16 cellular contexts compared by ENCODE assay signal in the genomic region with DNA sequence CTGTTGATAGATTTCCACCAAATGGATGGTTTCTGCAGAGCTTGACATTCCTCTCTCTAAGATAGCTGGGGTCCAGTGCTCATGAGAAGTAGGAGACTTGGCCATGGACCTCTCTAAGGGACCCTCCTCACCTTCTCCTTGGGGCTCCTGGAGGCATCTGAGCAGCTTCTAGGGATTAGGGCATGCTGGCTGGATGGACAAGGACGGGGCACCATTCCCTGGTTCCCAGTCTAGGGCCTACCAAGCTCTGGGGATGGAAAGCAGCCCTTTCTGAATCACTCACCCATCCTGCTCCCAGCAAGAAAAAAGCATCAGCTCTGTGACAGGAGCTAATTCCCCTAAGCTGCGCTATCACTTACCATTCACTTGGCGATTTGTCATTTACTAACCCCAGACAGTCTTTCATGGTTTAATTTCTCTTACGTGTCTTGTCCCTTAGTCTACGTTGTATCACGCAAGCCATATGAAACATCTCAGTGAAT. TPM values are rescaled to one million over a fixed set of nuclear protein-coding genes. Genes with fewer than 3 reads are reported as not detected.
DNase-seq lines count a peak whose midpoint lies in the region; ATAC-seq and TF ChIP-seq lines count a peak whose summit lies in the region.
"Had no signal": no experiment of that assay in that cellular context is flagged by ENCODE, and none has a peak within 500 bp of the region (broad histone marks: within the 10 kb centered on the region; RNA-seq: fewer than 3 reads in every experiment).

No MANE protein-coding gene starts in this region.

- no peaks in the 10 kb centered on the region for H3K9me2 ChIP-seq in PC-9 (ENCODE audit: insufficient read depth)

- CTCF ChIA-PET in PC-9 (lab: Charles Lee) = interaction anchor here (0.6 to 1.6 kb wide), 7 partner anchors 8 to 453 kb away, joined by 3 to 14 read pairs (median 4); no protein-coding TSS in a partner anchor

- H4K20me1 ChIP-seq in PC-9 (ENCODE audit: insufficient read depth) (no peaks in the 10 kb centered on the region), osteoblast (ENCODE audit: insufficient read depth, low read length) (no peaks in the 10 kb centered on the region)

- no peaks in the 10 kb centered on the region for H3K36me3 ChIP-seq in BE2C
- no peaks in the 10 kb centered on the region for H3K36me3 ChIP-seq in PC-9 (ENCODE audit: low read depth)
- no peaks in the 10 kb centered on the region for H3K36me3 ChIP-seq in osteoblast (ENCODE audit: insufficient read depth, low read length)
- no peaks in the 10 kb centered on the region for H3K36me3 ChIP-seq in MG63
- H3K36me3 ChIP-seq: thyroid gland had no signal

- BruUV-seq in PC-9 (replicated peaks; lab: Mats Ljungman, UMichigan) = no TSS peak

- no peaks in the 10 kb centered on the region for H3K79me2 ChIP-seq in PC-9 (ENCODE audit: low read depth)
- no peaks in the 10 kb centered on the region for H3K79me2 ChIP-seq in osteoblast (ENCODE audit: insufficient read depth, low read length)

- no peak overlapping the region for H3K4me3 ChIP-seq in BE2C (ENCODE audit: low read depth, low read length)
- no peak overlapping the region for H3K4me3 ChIP-seq in PC-9
- no peak overlapping the region for H3K4me3 ChIP-seq in osteoblast (ENCODE audit: insufficient read depth, low read length)
- no peak overlapping the region for H3K4me3 ChIP-seq in MG63
- H3K4me3 ChIP-seq: skin epidermis, thyroid gland had no signal

- H3F3A ChIP-seq in PC-9 (ENCODE audit: insufficient read depth, low read depth) = peaks cover 43% of the 10 kb centered on the region; the same call in 1 of the 2 replicates

- TF ChIP-seq CTCF in BE2C (IDR thresholded peaks at IDR 0.05; ENCODE audit: low read depth, low read length) (no peak), PC-9 (conservative IDR thresholded peaks at IDR 0.05) (no peak), foreskin keratinocyte (conservative IDR thresholded peaks at IDR 0.05) (no peak), osteoblast (IDR thresholded peaks at IDR 0.05; ENCODE audit: extremely low read depth, low read depth, low read length) (no peak)

- POLR2A ChIA-PET in PC-9 (lab: Charles Lee; ENCODE audit: unreplicated experiment) = interaction anchor here (0.5 to 2.0 kb wide), 9 partner anchors 8 to 624 kb away, joined by 3 to 35 read pairs (median 4); partner anchors contain the start of gene CD9

- H3K4me2 ChIP-seq in PC-9 = peak overlapping the region; percentile 79
- H3K4me2 ChIP-seq in osteoblast (ENCODE audit: insufficient read depth, low read length) = no peak overlapping the region

- intact Hi-C loops in PC-9 (cut with micrococcal nuclease; ENCODE audit: unreplicated experiment) = loop anchor here (1.0 to 2.0 kb wide), 4 partner anchors 20 to 194 kb away; no protein-coding TSS in a partner anchor

- H3K27me3 ChIP-seq in BE2C (no peaks in the 10 kb centered on the region), PC-9 (ENCODE audit: insufficient read depth, low read depth) (no peaks in the 10 kb centered on the region), foreskin keratinocyte (no peaks in the 10 kb centered on the region), osteoblast (ENCODE audit: insufficient read depth, low read length) (no peaks in the 10 kb centered on the region), MG63 (no peaks in the 10 kb centered on the region)
- H3K27me3 ChIP-seq: thyroid gland had no signal

- H3K27ac ChIP-seq in PC-9 = peak overlapping the region; percentile 86
- H3K27ac ChIP-seq in foreskin keratinocyte = peak overlapping the region; percentile 69
- no peak overlapping the region for H3K27ac ChIP-seq in osteoblast (ENCODE audit: low read depth, low read length)
- H3K27ac ChIP-seq: skin epidermis had no signal

- peak; percentile 25 for ATAC-seq in foreskin keratinocyte
- no peak for ATAC-seq in HG03565 (IDR thresholded peaks at IDR 0.05; ENCODE audit: unreplicated experiment)
- ATAC-seq: natural killer cell treated with Interleukin-12 subunit alpha and Interleukin-12 subunit beta and Interleukin-15 and Interleukin-18, amount 100 ng/mL, for 72 hours had no signal

- H3K9me3 ChIP-seq in BE2C (no peaks in the 10 kb centered on the region), PC-9 (ENCODE audit: insufficient read depth, low read depth) (no peaks in the 10 kb centered on the region), osteoblast (ENCODE audit: low read depth, low read length) (no peaks in the 10 kb centered on the region), MG63 (no peaks in the 10 kb centered on the region)
- H3K9me3 ChIP-seq: thyroid gland had no signal

- H3K4me1 ChIP-seq in BE2C (peaks cover 30% of the 10 kb centered on the region), PC-9 (replicated peaks; ENCODE audit: insufficient read depth) (peaks cover 67% of the 10 kb centered on the region), foreskin keratinocyte (peaks cover 12% of the 10 kb centered on the region), osteoblast (ENCODE audit: insufficient read depth, low read length) (peaks cover 24% of the 10 kb centered on the region)

- no peak overlapping the region for H2AFZ ChIP-seq in PC-9
- no peak overlapping the region for H2AFZ ChIP-seq in osteoblast (ENCODE audit: low read length)

- peak; percentile 11 for DNase-seq in BE2C
- DNase-seq in PC-9 = no peak
- no peak for DNase-seq in foreskin keratinocyte
- peak; percentile 82 for DNase-seq in osteoblast (ENCODE audit: insufficient read length, low spot score, missing footprints)
- no peak for DNase-seq in DMS79 treated with DMSO at 0.1 percent for 48 hours (lab: John Stamatoyannopoulos, UW)
- no peak for DNase-seq in MG63
- DNase-seq in foreskin melanocyte = no peak
- DNase-seq: activated CD8-positive, alpha-beta memory T cell treated with anti-CD3 and anti-CD28 coated beads, Interleukin-2, amount 50 U/mL, for 4 hours; activated naive CD8-positive, alpha-beta T cell treated with anti-CD3 and anti-CD28 coated beads for 36 hours; Kasumi-1; kidney; NCI-H187 treated with DMSO at 0.1 percent for 48 hours; thyroid gland had no signal

RNA-seq across cellular contexts. Expression of gene VWF, which starts 39.5 kb away (rescaled TPM):
- not detected for polyA plus RNA-seq in BE2C (2012; ENCODE audit: insufficient read depth, insufficient read length, low read depth)
- total RNA-seq in PC-9 (2021) (0.48 and 0.88 TPM in 2 replicates), foreskin keratinocyte (not detected in 2 replicates), osteoblast (0.29 and 0.72 TPM in 2 replicates)
- polyA plus RNA-seq in foreskin keratinocyte = under 0.01 and 0.07 TPM in 2 replicates
- 0.03 and 0.12 TPM in 2 replicates for total RNA-seq in MG63 (2014; rRNA removed; shearing (Covaris generic); ENCODE audit: low replicate concordance)
- total RNA-seq: natural killer cell treated with Interleukin-12 subunit alpha and Interleukin-12 subunit beta and Interleukin-15 and Interleukin-18, amount 100 ng/mL, for 72 hours had no signal

Comparison
In these comparisons a context has a peak if more than half of its experiments do, and no peak if none do; other contexts are left out.
1. DNase-seq: peak in BE2C (single experiment) and osteoblast (single experiment); none in PC-9 (0 of 2), foreskin keratinocyte (0 of 2), DMS79 treated with DMSO at 0.1 percent for 48 hours (single experiment), MG63 (single experiment) and foreskin melanocyte (single experiment).